Comparison of ENCODE assay signal across 31 cellular contexts in genomic region chr1:30776097-30777059, GRCh38. TPM values are rescaled to one million over a fixed set of nuclear protein-coding genes. Genes with fewer than 3 reads are reported as not detected.
A peak's percentile ranks its signal among the peaks of the same experiment; 100 is the strongest.
DNase-seq lines count a peak whose midpoint lies in the region; FAIRE-seq and TF ChIP-seq lines count a peak whose summit lies in the region.
"Had no signal": no experiment of that assay in that cellular context is flagged by ENCODE, and none has a peak within 500 bp of the region (broad histone marks: within the 10 kb centered on the region; RNA-seq: fewer than 3 reads in every experiment).

No MANE protein-coding gene starts in this region.

- no peak overlapping the region for H3K4ac ChIP-seq in neuronal stem cell (ENCODE audit: low read length)

- no peaks in the 10 kb centered on the region for H3K27me3 Mint-ChIP-seq in CD8-positive, alpha-beta memory T cell
- peaks cover 1% of the 10 kb centered on the region for H3K27me3 Mint-ChIP-seq in endothelial cell (ENCODE audit: unreplicated experiment)

- peaks cover 0 to 2% (median 0%) of the 10 kb centered on the region in 5 donors for H3K9me3 Mint-ChIP-seq in CD8-positive, alpha-beta memory T cell
- H3K9me3 Mint-ChIP-seq in endothelial cell (ENCODE audit: unreplicated experiment): no peaks in the 10 kb centered on the region
- H3K9me3 Mint-ChIP-seq: CD8-positive, alpha-beta T cell had no signal

- POLR2A ChIA-PET in CD8-positive, alpha-beta memory T cell (lab: Charles Lee): no interaction called here
- POLR2A ChIA-PET in RWPE1 (lab: Yijun Ruan, JAX; ENCODE audit: low non-redundant PET): no interaction called here

- H2AK5ac ChIP-seq in neuronal stem cell (ENCODE audit: low read depth, low read length): no peak overlapping the region

- H2BK12ac ChIP-seq in neuronal stem cell (ENCODE audit: low read length): no peak overlapping the region

- no peak overlapping the region for H4K8ac ChIP-seq in neuronal stem cell (ENCODE audit: low read depth, low read length)

- peak overlapping the region; percentile 68 for H3K27ac ChIP-seq in CD8-positive, alpha-beta memory T cell (ENCODE audit: low read depth, low read length)
- H3K27ac ChIP-seq in neuronal stem cell (replicated peaks; ENCODE audit: low read length) (no peak overlapping the region), RWPE1 (no peak overlapping the region; the same call in 1 of the 2 replicates)
- H3K27ac ChIP-seq: A549, C4-2B, SJSA1 had no signal

- H3K36me3 ChIP-seq in CD8-positive, alpha-beta memory T cell (ENCODE audit: insufficient read depth, low read length): no peaks in the 10 kb centered on the region
- H3K36me3 ChIP-seq in NT2/D1 (ENCODE audit: insufficient read depth, insufficient read length, low read length): no peaks in the 10 kb centered on the region
- no peaks in the 10 kb centered on the region for H3K36me3 ChIP-seq in neuronal stem cell (replicated peaks in 1 of 2; ENCODE audit: control insufficient read depth in 2 of 2, insufficient read depth in 2 of 2, low read length in 2 of 2)
- H3K36me3 ChIP-seq: SJSA1 had no signal

- no peak overlapping the region for H3K4me3 Mint-ChIP-seq in CD8-positive, alpha-beta memory T cell
- H3K4me3 Mint-ChIP-seq in endothelial cell (ENCODE audit: unreplicated experiment): no peak overlapping the region
- H3K4me3 Mint-ChIP-seq: CD8-positive, alpha-beta T cell had no signal

- no peak for FAIRE-seq in H54 (lab: Jason Lieb, UNC)
- FAIRE-seq: A549, GM12892 had no signal

- no peaks in the 10 kb centered on the region for H3K79me1 ChIP-seq in neuronal stem cell (ENCODE audit: low read depth, low read length)

- H3K27ac Mint-ChIP-seq in CD8-positive, alpha-beta memory T cell: no peak overlapping the region
- peak overlapping the region; percentile 61 for H3K27ac Mint-ChIP-seq in endothelial cell (ENCODE audit: unreplicated experiment)
- H3K27ac Mint-ChIP-seq: CD8-positive, alpha-beta T cell had no signal

- no peak overlapping the region for H3K4me3 ChIP-seq in CD8-positive, alpha-beta memory T cell (ENCODE audit: low read length)
- H3K4me3 ChIP-seq in NT2/D1 (ENCODE audit: insufficient read length, low read depth) (no peak overlapping the region), neuronal stem cell (ENCODE audit: low read length in 2 of 2) (no peak overlapping the region)
- H3K4me3 ChIP-seq: A549, SJSA1 had no signal

- H3K14ac ChIP-seq in neuronal stem cell (ENCODE audit: low read length): no peak overlapping the region

- CTCF ChIA-PET in CD8-positive, alpha-beta memory T cell (lab: Charles Lee): interaction anchor here (12.4 kb wide), 1 partner anchor 52 kb away, joined by 525 read pairs; the partner anchor contains the start of gene MATN1
- CTCF ChIA-PET in RWPE1 (lab: Yijun Ruan, JAX): interaction anchor here (1.3 kb wide), 1 partner anchor 57 kb away, joined by 3 read pairs; no protein-coding TSS in a partner anchor

- no peak overlapping the region for H2BK15ac ChIP-seq in neuronal stem cell (ENCODE audit: low read length)

- H3K9ac ChIP-seq in NT2/D1 (ENCODE audit: insufficient read length, low read depth) (peak overlapping the region; percentile 22), neuronal stem cell (ENCODE audit: low read depth, low read length, poor library complexity) (no peak overlapping the region)

- no peak overlapping the region for H4K91ac ChIP-seq in neuronal stem cell (ENCODE audit: low read depth, low read length, poor library complexity)

- no peak overlapping the region for H2AFZ ChIP-seq in neuronal stem cell (ENCODE audit: low read length)

- H2BK120ac ChIP-seq in neuronal stem cell (ENCODE audit: low read depth, low read length): no peak overlapping the region

- TF ChIP-seq POLR2A in H54 (IDR thresholded peaks at IDR 0.05; ENCODE audit: low read depth, low read length): no peak

- WGBS in neuronal stem cell (ENCODE audit: extremely low coverage in 2 of 2, insufficient read length in 2 of 2, insufficient replicate concordance in 1 of 2), 2 donors: no CpG with 5 or more reads among the region's 18 CpGs

- H3K4me1 ChIP-seq in CD8-positive, alpha-beta memory T cell (ENCODE audit: insufficient read depth, low read length): peaks cover 10% of the 10 kb centered on the region
- peaks cover 10% of the 10 kb centered on the region for H3K4me1 ChIP-seq in NT2/D1 (ENCODE audit: insufficient read depth, insufficient read length)
- H3K4me1 ChIP-seq in neuronal stem cell (ENCODE audit: control insufficient read depth in 2 of 2, insufficient read depth in 1 of 2, low read depth in 1 of 2, low read length in 2 of 2): peaks cover 9 to 12% of the 10 kb centered on the region in 2 donors
- H3K4me1 ChIP-seq: A549 had no signal

- H3K23ac ChIP-seq in neuronal stem cell (ENCODE audit: low read depth, low read length, poor library complexity): no peak overlapping the region

- H3K27me3 ChIP-seq in CD8-positive, alpha-beta memory T cell (ENCODE audit: insufficient read depth, low read length, poor library complexity, severe bottlenecking): no peaks in the 10 kb centered on the region
- H3K27me3 ChIP-seq in NT2/D1 (ENCODE audit: insufficient read depth, insufficient read length) (no peaks in the 10 kb centered on the region), neuronal stem cell (ENCODE audit: control insufficient read depth in 3 of 3, insufficient read depth in 3 of 3, low read depth in 1 of 3, low read length in 3 of 3) (no peaks in the 10 kb centered on the region)
- H3K27me3 ChIP-seq: SJSA1 had no signal

- no peak overlapping the region for H3K4me2 ChIP-seq in neuronal stem cell (ENCODE audit: insufficient read depth, low read length, poor library complexity, severe bottlenecking)
- H3K4me2 ChIP-seq: A549 had no signal

- no peaks in the 10 kb centered on the region for H3K36me3 Mint-ChIP-seq in CD8-positive, alpha-beta memory T cell
- no peaks in the 10 kb centered on the region for H3K36me3 Mint-ChIP-seq in endothelial cell (ENCODE audit: low read depth, unreplicated experiment)
- H3K36me3 Mint-ChIP-seq: CD8-positive, alpha-beta T cell had no signal

- peaks cover 11 to 17% (median 11%) of the 10 kb centered on the region in 3 donors for H3K4me1 Mint-ChIP-seq in CD8-positive, alpha-beta memory T cell
- peaks cover 18% of the 10 kb centered on the region for H3K4me1 Mint-ChIP-seq in endothelial cell (ENCODE audit: unreplicated experiment)

- DNase-seq in CD8-positive, alpha-beta memory T cell: no peak
- no peak for DNase-seq in NT2/D1 (ENCODE audit: low read depth, low spot score)
- DNase-seq in endothelial cell (ENCODE audit: low spot score): no peak
- DNase-seq in neuronal stem cell (ENCODE audit: low spot score): no peak
- no peak for DNase-seq in H54 (ENCODE audit: insufficient read length, low spot score)
- no peak for DNase-seq in kidney glomerular epithelial cell (lab: John Stamatoyannopoulos, UW)
- no peak for DNase-seq in foreskin melanocyte
- no peak for DNase-seq in RWPE1 (ENCODE audit: low spot score)
- DNase-seq: AML-193; Calu3; CD8-positive, alpha-beta T cell; DMS153; DND-41; GOT3; HCEC 1CT; Kasumi-1; MV-4-11; NCI-H1105 treated with DMSO at 0.1 percent for 48 hours; NCI-H146; NCI-H1930; NCI-H446; NCI-H524 treated with DMSO at 0.1 percent for 48 hours; NCI-H774; PC-3 had no signal

- no peak for TF ChIP-seq CTCF in endothelial cell (IDR thresholded peaks at IDR 0.05; ENCODE audit: unreplicated experiment)
- TF ChIP-seq CTCF in RWPE1 (conservative IDR thresholded peaks at IDR 0.05; ENCODE audit: low read depth): no peak

- peak overlapping the region; percentile 32 for H3K18ac ChIP-seq in neuronal stem cell (ENCODE audit: low read length)

- H3K9me3 ChIP-seq in CD8-positive, alpha-beta memory T cell (ENCODE audit: low read length): no peaks in the 10 kb centered on the region
- H3K9me3 ChIP-seq in NT2/D1 (ENCODE audit: insufficient read depth, low read length) (no peaks in the 10 kb centered on the region), neuronal stem cell (replicated peaks in 1 of 2; ENCODE audit: control insufficient read depth in 2 of 2, insufficient read depth in 1 of 2, low read depth in 1 of 2, low read length in 2 of 2) (no peaks in the 10 kb centered on the region)
- H3K9me3 ChIP-seq: A549, SJSA1 had no signal

- H2BK5ac ChIP-seq in neuronal stem cell (ENCODE audit: low read length): no peak overlapping the region

RNA-seq across cellular contexts. Expression of gene LAPTM5, which starts 18.8 kb away (rescaled TPM):
- total RNA-seq in CD8-positive, alpha-beta memory T cell: 100 to 1,000 TPM; 204 to 206 TPM
- polyA plus RNA-seq in CD8-positive, alpha-beta memory T cell: 589 TPM
- total RNA-seq in endothelial cell (ENCODE audit: unreplicated experiment): 80.5 TPM
- 0.15 TPM for polyA plus RNA-seq in neuronal stem cell (2013, experiment 1 of 2)
- 0.10 TPM for polyA plus RNA-seq in neuronal stem cell (2013, experiment 2 of 2)
- total RNA-seq: Calu3, PC-3, SJSA1 had no signal

RNA-seq across cellular contexts. Expression of gene MATN1, which starts 53.0 kb away (rescaled TPM):
- total RNA-seq in CD8-positive, alpha-beta memory T cell: under 1 TPM; 0.59 to 0.91 TPM
- polyA plus RNA-seq in CD8-positive, alpha-beta memory T cell: not detected
- total RNA-seq in endothelial cell (ENCODE audit: unreplicated experiment): 1.7 TPM
- polyA plus RNA-seq in neuronal stem cell (2013, experiment 1 of 2): 0.04 TPM
- 0.01 TPM for polyA plus RNA-seq in neuronal stem cell (2013, experiment 2 of 2)
- total RNA-seq: Calu3, HT-29, M059J, PC-3, Right ventricle myocardium inferior had no signal
